2 cellular contexts compared by ENCODE assay signal in genomic region chr2:38601463-38602135, GRCh38.
TF ChIP-seq lines count a peak whose summit lies in the region.

No MANE protein-coding gene starts in this region.

TF ChIP-seq in GM12878, 131 proteins besides CTCF, POLR2A, EP300 and RAD21:
- no peak for TF ChIP-seq NFXL1 (IDR thresholded peaks at IDR 0.05; ENCODE audit: borderline replicate concordance)
- no peak for TF ChIP-seq NR2C1 (IDR thresholded peaks at IDR 0.05)
- no peak for TF ChIP-seq MTA2 (IDR thresholded peaks at IDR 0.05; ENCODE audit: low read depth)
- TF ChIP-seq BCLAF1 (IDR thresholded peaks at IDR 0.05), result no peak
- no peak for TF ChIP-seq NFIC (IDR thresholded peaks at IDR 0.05; ENCODE audit: low read depth, low read length)
- TF ChIP-seq CHD2 (IDR thresholded peaks at IDR 0.05; ENCODE audit: borderline replicate concordance, low read depth, low read length), result no peak
- TF ChIP-seq CHD1 (IDR thresholded peaks at IDR 0.05; ENCODE audit: low read depth, low read length), result no peak
- no peak for TF ChIP-seq ZSCAN29 (IDR thresholded peaks at IDR 0.05)
- TF ChIP-seq CBFB (IDR thresholded peaks at IDR 0.05; ENCODE audit: low read depth), result no peak
- TF ChIP-seq TBL1XR1 (IDR thresholded peaks at IDR 0.05; ENCODE audit: low read depth, low read length), result no peak
- no peak for TF ChIP-seq KDM1A (IDR thresholded peaks at IDR 0.05; ENCODE audit: borderline replicate concordance)
- no peak for TF ChIP-seq JUNB (IDR thresholded peaks at IDR 0.05)

TF ChIP-seq in HepG2, 621 proteins besides CTCF, POLR2A, EP300 and RAD21 (continues in another document):
- TF ChIP-seq ZNF331 (CRISPR knock-in tag; IDR thresholded peaks at IDR 0.05), result 0 out of 2 replicates have a peak, but pooled peaks have one; percentile 1
- TF ChIP-seq SAP130 (CRISPR knock-in tag; IDR thresholded peaks at IDR 0.05; ENCODE audit: low read depth), result peak; percentile 34; the same call in 1 of the 2 replicates
- TF ChIP-seq, protein P1, sequence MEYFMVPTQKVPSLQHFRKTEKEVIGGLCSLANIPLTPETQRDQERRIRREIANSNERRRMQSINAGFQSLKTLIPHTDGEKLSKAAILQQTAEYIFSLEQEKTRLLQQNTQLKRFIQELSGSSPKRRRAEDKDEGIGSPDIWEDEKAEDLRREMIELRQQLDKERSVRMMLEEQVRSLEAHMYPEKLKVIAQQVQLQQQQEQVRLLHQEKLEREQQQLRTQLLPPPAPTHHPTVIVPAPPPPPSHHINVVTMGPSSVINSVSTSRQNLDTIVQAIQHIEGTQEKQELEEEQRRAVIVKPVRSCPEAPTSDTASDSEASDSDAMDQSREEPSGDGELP (IDR thresholded peaks at IDR 0.05; ENCODE audit: borderline replicate concordance, low read depth), result no peak
- TF ChIP-seq ZNF773 (CRISPR knock-in tag; IDR thresholded peaks at IDR 0.05; ENCODE audit: borderline replicate concordance), result no peak
- no peak for TF ChIP-seq FOXC1 (CRISPR knock-in tag; IDR thresholded peaks at IDR 0.05; ENCODE audit: borderline replicate concordance)
- TF ChIP-seq RBAK (CRISPR knock-in tag; IDR thresholded peaks at IDR 0.05), result no peak
- TF ChIP-seq ZNF660 (CRISPR knock-in tag; IDR thresholded peaks at IDR 0.05; ENCODE audit: borderline replicate concordance, low read depth), result no peak
- no peak for TF ChIP-seq PLRG1 (conservative IDR thresholded peaks at IDR 0.05)
- TF ChIP-seq SIN3A (IDR thresholded peaks at IDR 0.05; ENCODE audit: borderline replicate concordance, low read depth, low read length), result 0 out of 2 replicates have a peak, but pooled peaks have one; percentile 22
- TF ChIP-seq ZHX1 (CRISPR knock-in tag; IDR thresholded peaks at IDR 0.05; ENCODE audit: low read depth), result no peak
- no peak for TF ChIP-seq ZNF746 (CRISPR knock-in tag; IDR thresholded peaks at IDR 0.05)
- TF ChIP-seq FOSL2 (CRISPR knock-in tag; IDR thresholded peaks at IDR 0.05), result no peak
- TF ChIP-seq PREB (CRISPR knock-in tag; IDR thresholded peaks at IDR 0.05), result no peak
- TF ChIP-seq ZNF672 (CRISPR knock-in tag; IDR thresholded peaks at IDR 0.05), result no peak
- TF ChIP-seq ZBTB26 (CRISPR knock-in tag; IDR thresholded peaks at IDR 0.05; ENCODE audit: borderline replicate concordance), result no peak
- TF ChIP-seq, protein P2, sequence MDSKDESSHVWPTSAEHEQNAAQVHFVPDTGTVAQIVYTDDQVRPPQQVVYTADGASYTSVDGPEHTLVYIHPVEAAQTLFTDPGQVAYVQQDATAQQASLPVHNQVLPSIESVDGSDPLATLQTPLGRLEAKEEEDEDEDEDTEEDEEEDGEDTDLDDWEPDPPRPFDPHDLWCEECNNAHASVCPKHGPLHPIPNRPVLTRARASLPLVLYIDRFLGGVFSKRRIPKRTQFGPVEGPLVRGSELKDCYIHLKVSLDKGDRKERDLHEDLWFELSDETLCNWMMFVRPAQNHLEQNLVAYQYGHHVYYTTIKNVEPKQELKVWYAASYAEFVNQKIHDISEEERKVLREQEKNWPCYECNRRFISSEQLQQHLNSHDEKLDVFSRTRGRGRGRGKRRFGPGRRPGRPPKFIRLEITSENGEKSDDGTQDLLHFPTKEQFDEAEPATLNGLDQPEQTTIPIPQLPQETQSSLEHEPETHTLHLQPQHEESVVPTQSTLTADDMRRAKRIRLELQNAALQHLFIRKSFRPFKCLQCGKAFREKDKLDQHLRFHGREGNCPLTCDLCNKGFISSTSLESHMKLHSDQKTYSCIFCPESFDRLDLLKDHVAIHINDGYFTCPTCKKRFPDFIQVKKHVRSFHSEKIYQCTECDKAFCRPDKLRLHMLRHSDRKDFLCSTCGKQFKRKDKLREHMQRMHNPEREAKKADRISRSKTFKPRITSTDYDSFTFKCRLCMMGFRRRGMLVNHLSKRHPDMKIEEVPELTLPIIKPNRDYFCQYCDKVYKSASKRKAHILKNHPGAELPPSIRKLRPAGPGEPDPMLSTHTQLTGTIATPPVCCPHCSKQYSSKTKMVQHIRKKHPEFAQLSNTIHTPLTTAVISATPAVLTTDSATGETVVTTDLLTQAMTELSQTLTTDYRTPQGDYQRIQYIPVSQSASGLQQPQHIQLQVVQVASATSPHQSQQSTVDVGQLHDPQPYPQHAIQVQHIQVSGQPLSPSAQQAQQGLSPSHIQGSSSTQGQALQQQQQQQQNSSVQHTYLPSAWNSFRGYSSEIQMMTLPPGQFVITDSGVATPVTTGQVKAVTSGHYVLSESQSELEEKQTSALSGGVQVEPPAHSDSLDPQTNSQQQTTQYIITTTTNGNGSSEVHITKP (CRISPR knock-in tag; IDR thresholded peaks at IDR 0.05; ENCODE audit: low read depth), result no peak; the same call in 1 of the 2 replicates
- TF ChIP-seq NFYB (CRISPR knock-in tag; IDR thresholded peaks at IDR 0.05), result no peak
- TF ChIP-seq NFATC3 (CRISPR knock-in tag; IDR thresholded peaks at IDR 0.05), result no peak
- TF ChIP-seq NCOA1 (CRISPR knock-in tag; IDR thresholded peaks at IDR 0.05), result no peak
- TF ChIP-seq PHF5A (CRISPR knock-in tag; IDR thresholded peaks at IDR 0.05; ENCODE audit: low read depth, unreplicated experiment), result no peak
- no peak for TF ChIP-seq PAXIP1 (CRISPR knock-in tag; conservative IDR thresholded peaks at IDR 0.05)
- no peak for TF ChIP-seq ONECUT2 (CRISPR knock-in tag; IDR thresholded peaks at IDR 0.05)
- no peak for TF ChIP-seq ZBED4 (CRISPR knock-in tag; IDR thresholded peaks at IDR 0.05; ENCODE audit: borderline replicate concordance)
- TF ChIP-seq FOSL1 (CRISPR knock-in tag; IDR thresholded peaks at IDR 0.05; ENCODE audit: borderline replicate concordance), result no peak
- no peak for TF ChIP-seq ZNF792 (CRISPR knock-in tag; IDR thresholded peaks at IDR 0.05)
- no peak for TF ChIP-seq CREM (IDR thresholded peaks at IDR 0.05)
- no peak for TF ChIP-seq CREM (CRISPR knock-in tag; IDR thresholded peaks at IDR 0.05)
- TF ChIP-seq, protein P3, sequence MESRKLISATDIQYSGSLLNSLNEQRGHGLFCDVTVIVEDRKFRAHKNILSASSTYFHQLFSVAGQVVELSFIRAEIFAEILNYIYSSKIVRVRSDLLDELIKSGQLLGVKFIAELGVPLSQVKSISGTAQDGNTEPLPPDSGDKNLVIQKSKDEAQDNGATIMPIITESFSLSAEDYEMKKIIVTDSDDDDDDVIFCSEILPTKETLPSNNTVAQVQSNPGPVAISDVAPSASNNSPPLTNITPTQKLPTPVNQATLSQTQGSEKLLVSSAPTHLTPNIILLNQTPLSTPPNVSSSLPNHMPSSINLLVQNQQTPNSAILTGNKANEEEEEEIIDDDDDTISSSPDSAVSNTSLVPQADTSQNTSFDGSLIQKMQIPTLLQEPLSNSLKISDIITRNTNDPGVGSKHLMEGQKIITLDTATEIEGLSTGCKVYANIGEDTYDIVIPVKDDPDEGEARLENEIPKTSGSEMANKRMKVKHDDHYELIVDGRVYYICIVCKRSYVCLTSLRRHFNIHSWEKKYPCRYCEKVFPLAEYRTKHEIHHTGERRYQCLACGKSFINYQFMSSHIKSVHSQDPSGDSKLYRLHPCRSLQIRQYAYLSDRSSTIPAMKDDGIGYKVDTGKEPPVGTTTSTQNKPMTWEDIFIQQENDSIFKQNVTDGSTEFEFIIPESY (CRISPR knock-in tag; IDR thresholded peaks at IDR 0.05), result no peak
- TF ChIP-seq U2AF1 (optimal IDR thresholded peaks at IDR 0.05; ENCODE audit: low read depth, low read length), result no peak
- peak; percentile 55; the same call in 1 of the 2 replicates for TF ChIP-seq HBP1 (CRISPR knock-in tag; IDR thresholded peaks at IDR 0.05; ENCODE audit: low read depth)
